21 cellular contexts compared by ENCODE assay signal in genomic region chr1:3330771-3331245, GRCh38.
A peak's percentile ranks its signal among the peaks of the same experiment; 100 is the strongest.
DNase-seq lines count a peak whose midpoint lies in the region; ATAC-seq and TF ChIP-seq lines count a peak whose summit lies in the region.
"Had no signal": no experiment of that assay in that cellular context is flagged by ENCODE, and none has a peak within 500 bp of the region (broad histone marks: within the 10 kb centered on the region; RNA-seq: fewer than 3 reads in every experiment).

No MANE protein-coding gene starts in this region.

- no peak overlapping the region for H3K4me2 ChIP-seq in neuronal stem cell (ENCODE audit: insufficient read depth, low read length, poor library complexity, severe bottlenecking)
- H3K4me2 ChIP-seq: SK-N-SH had no signal

- H3K9me3 ChIP-seq in neuronal stem cell (replicated peaks in 1 of 2; ENCODE audit: control insufficient read depth in 2 of 2, insufficient read depth in 1 of 2, low read depth in 1 of 2, low read length in 2 of 2), result no peaks in the 10 kb centered on the region
- no peaks in the 10 kb centered on the region for H3K9me3 ChIP-seq in testis
- H3K9me3 ChIP-seq: HAP-1, SK-N-SH had no signal

- TF ChIP-seq CTCF in testis (IDR thresholded peaks at IDR 0.05), result no peak

- no peak for TF ChIP-seq POLR2A in testis (IDR thresholded peaks at IDR 0.05)

- H4K91ac ChIP-seq in neuronal stem cell (ENCODE audit: low read depth, low read length, poor library complexity), result no peak overlapping the region

- H2BK5ac ChIP-seq in neuronal stem cell (ENCODE audit: low read length), result no peak overlapping the region

- peak; percentile 9 for DNase-seq in DMS79 (lab: John Stamatoyannopoulos, UW)
- DNase-seq in H7, result peak; percentile 70
- no peak for DNase-seq in neuronal stem cell (ENCODE audit: low spot score)
- DNase-seq in testis, result no peak
- DNase-seq in ACHN, result no peak
- DNase-seq in activated CD4-positive, alpha-beta T cell treated with anti-CD3 and anti-CD28 coated beads for 48 hours, result no peak
- DNase-seq: AML-193, DND-41, KG1, NCI-H1105 treated with DMSO at 0.1 percent for 48 hours, NCI-H187, NCI-H2107, NCI-H226, NCI-H524, NCI-H82, SHP77 treated with DMSO at 0.1 percent for 48 hours, SK-N-SH had no signal

- H4K8ac ChIP-seq in neuronal stem cell (ENCODE audit: low read depth, low read length), result no peak overlapping the region

- H3K27ac ChIP-seq in cingulate gyrus (ENCODE audit: low read depth, low read length), result peak overlapping the region; percentile 69
- H3K27ac ChIP-seq in neuronal stem cell (replicated peaks; ENCODE audit: low read length), result no peak overlapping the region
- no peak overlapping the region for H3K27ac ChIP-seq in testis
- H3K27ac ChIP-seq: C4-2B had no signal

- WGBS in neuronal stem cell (ENCODE audit: extremely low coverage in 2 of 2, insufficient read length in 2 of 2, insufficient replicate concordance in 1 of 2), 2 donors, result no CpG with 5 or more reads among the region's 11 CpGs
- 86% methylated on average over 11 of the region's 11 CpGs; no CpG with 5 or more reads in 1 of the 2 donors for WGBS in testis, 2 donors

- intact Hi-C loops in testis (cut with DNase I; ENCODE audit: low total_unique reads), result no loop called here

- no peak overlapping the region for H2BK12ac ChIP-seq in neuronal stem cell (ENCODE audit: low read length)

- H2BK15ac ChIP-seq in neuronal stem cell (ENCODE audit: low read length), result no peak overlapping the region

- H3K27me3 ChIP-seq in H7 (ENCODE audit: control insufficient read depth, insufficient read depth, low read length) (no peaks in the 10 kb centered on the region), neuronal stem cell (ENCODE audit: control insufficient read depth in 3 of 3, insufficient read depth in 3 of 3, low read depth in 1 of 3, low read length in 3 of 3) (peaks cover 0 to 19% (median 0%) of the 10 kb centered on the region in 3 experiments), testis (no peaks in the 10 kb centered on the region)

- in situ Hi-C loops in ACHN (cut with HindIII; ENCODE audit: low pct_ligation_motif_present, low pct_unique_long_range_greater_than_20kb, low sequenced_read_pairs), result no loop called here

- H3K23ac ChIP-seq in neuronal stem cell (ENCODE audit: low read depth, low read length, poor library complexity), result no peak overlapping the region

- H3K9ac ChIP-seq in neuronal stem cell (ENCODE audit: low read depth, low read length, poor library complexity), result no peak overlapping the region
- H3K9ac ChIP-seq: SK-N-SH had no signal

- no peak overlapping the region for H2AFZ ChIP-seq in neuronal stem cell (ENCODE audit: low read length)

- H3K4me3 ChIP-seq in H7 (ENCODE audit: insufficient read depth, low read depth, low read length), result no peak overlapping the region
- no peak overlapping the region for H3K4me3 ChIP-seq in neuronal stem cell (ENCODE audit: low read length in 2 of 2)
- no peak overlapping the region for H3K4me3 ChIP-seq in testis
- H3K4me3 ChIP-seq: HAP-1 had no signal

- peaks cover 0 to 13% of the 10 kb centered on the region in 2 donors for H3K4me1 ChIP-seq in neuronal stem cell (ENCODE audit: control insufficient read depth in 2 of 2, insufficient read depth in 1 of 2, low read depth in 1 of 2, low read length in 2 of 2)
- H3K4me1 ChIP-seq in testis, result peaks cover 2% of the 10 kb centered on the region
- H3K4me1 ChIP-seq: HAP-1 had no signal

- ATAC-seq in HG02588 (IDR thresholded peaks at IDR 0.05; ENCODE audit: unreplicated experiment), result no peak

- H3K18ac ChIP-seq in neuronal stem cell (ENCODE audit: low read length), result peak overlapping the region; percentile 62

- H3K4ac ChIP-seq in neuronal stem cell (ENCODE audit: low read length), result no peak overlapping the region

- no peaks in the 10 kb centered on the region for H3K79me1 ChIP-seq in neuronal stem cell (ENCODE audit: low read depth, low read length)

- no peaks in the 10 kb centered on the region for H3K36me3 ChIP-seq in H7 (replicated peaks; ENCODE audit: control insufficient read depth, insufficient read depth, low read length)
- no peaks in the 10 kb centered on the region for H3K36me3 ChIP-seq in neuronal stem cell (replicated peaks in 1 of 2; ENCODE audit: control insufficient read depth in 2 of 2, insufficient read depth in 2 of 2, low read length in 2 of 2)
- no peaks in the 10 kb centered on the region for H3K36me3 ChIP-seq in testis (ENCODE audit: low read depth, missing control alignments)
- H3K36me3 ChIP-seq: HAP-1 had no signal

- H3K14ac ChIP-seq in neuronal stem cell (ENCODE audit: low read length), result no peak overlapping the region

- peak overlapping the region; percentile 71 for H2AK5ac ChIP-seq in neuronal stem cell (ENCODE audit: low read depth, low read length)

- H2BK120ac ChIP-seq in neuronal stem cell (ENCODE audit: low read depth, low read length), result no peak overlapping the region

Comparison
In these comparisons a context has a peak if more than half of its experiments do, and no peak if none do; other contexts are left out.
1. DNase-seq: peak in DMS79 (single experiment) and H7 (single experiment); none in neuronal stem cell (single experiment), testis (single experiment), ACHN (single experiment) and activated CD4-positive, alpha-beta T cell treated with anti-CD3 and anti-CD28 coated beads for 48 hours (single experiment).